ENCODE assay signal across 10 cellular contexts in genomic region chr11:124747406-124748099, GRCh38. TPM values are rescaled to one million over a fixed set of nuclear protein-coding genes. Genes with fewer than 3 reads are reported as not detected.
DNase-seq lines count a peak whose midpoint lies in the region; ATAC-seq and TF ChIP-seq lines count a peak whose summit lies in the region.
"Had no signal": no experiment of that assay in that cellular context is flagged by ENCODE, and none has a peak within 500 bp of the region (broad histone marks: within the 10 kb centered on the region; RNA-seq: fewer than 3 reads in every experiment).

No MANE protein-coding gene starts in this region.

- CTCF ChIA-PET in activated CD8-positive, alpha-beta T cell treated with anti-CD3 and anti-CD28 coated beads, Interleukin-2, amount 10 ng/mL, durations not matched to agents 7 days and 5 days (lab: Charles Lee), result interaction anchor here (1.1 to 5.5 kb wide), 21 partner anchors 8 to 118 kb away, joined by 3 to 89 read pairs (median 7); partner anchors contain the start of genes ESAM, MSANTD2, ROBO3 and SIAE

- peaks cover 25% of the 10 kb centered on the region for H3K4me1 Mint-ChIP-seq in activated CD8-positive, alpha-beta T cell treated with anti-CD3 and anti-CD28 coated beads, Interleukin-2, amount 10 ng/mL, durations not matched to agents 7 days and 5 days (ENCODE audit: low read depth)
- peaks cover 10% of the 10 kb centered on the region for H3K4me1 Mint-ChIP-seq in type B pancreatic cell (ENCODE audit: unreplicated experiment)

- POLR2A ChIA-PET in activated CD8-positive, alpha-beta T cell treated with anti-CD3 and anti-CD28 coated beads, Interleukin-2, amount 10 ng/mL, durations not matched to agents 7 days and 5 days (lab: Charles Lee), result interaction anchor here (1.3 to 1.6 kb wide), 3 partner anchors 12 to 129 kb away, joined by 4 to 7 read pairs (median 5); no protein-coding TSS in a partner anchor

- H3K27ac Mint-ChIP-seq in activated CD8-positive, alpha-beta T cell treated with anti-CD3 and anti-CD28 coated beads, Interleukin-2, amount 10 ng/mL, durations not matched to agents 7 days and 5 days, result no peak overlapping the region
- peak overlapping the region; percentile 93 for H3K27ac Mint-ChIP-seq in type B pancreatic cell

- H3K27me3 Mint-ChIP-seq in activated CD8-positive, alpha-beta T cell treated with anti-CD3 and anti-CD28 coated beads, Interleukin-2, amount 10 ng/mL, durations not matched to agents 7 days and 5 days (ENCODE audit: low read depth), result peaks cover 17% of the 10 kb centered on the region
- H3K27me3 Mint-ChIP-seq in type B pancreatic cell, result peaks cover 87% of the 10 kb centered on the region

- ATAC-seq in Right ventricle myocardium superior (ENCODE audit: poor library complexity) (no peak), HG02885 (IDR thresholded peaks at IDR 0.05; ENCODE audit: poor library complexity, unreplicated experiment) (no peak), GM19463 (IDR thresholded peaks at IDR 0.05; ENCODE audit: unreplicated experiment) (no peak)
- ATAC-seq in activated CD8-positive, alpha-beta T cell treated with anti-CD3 and anti-CD28 coated beads, Interleukin-2, amount 10 ng/mL, durations not matched to agents 7 days and 5 days, result no peak

- no peaks in the 10 kb centered on the region for H3K36me3 Mint-ChIP-seq in activated CD8-positive, alpha-beta T cell treated with anti-CD3 and anti-CD28 coated beads, Interleukin-2, amount 10 ng/mL, durations not matched to agents 7 days and 5 days (ENCODE audit: low read depth)
- peaks cover 8% of the 10 kb centered on the region for H3K36me3 Mint-ChIP-seq in type B pancreatic cell

- H3K9me3 ChIP-seq in left ventricle myocardium inferior (replicated peaks), result no peaks in the 10 kb centered on the region

- H3K36me3 ChIP-seq in left ventricle myocardium inferior, result peaks cover 6% of the 10 kb centered on the region

- no peaks in the 10 kb centered on the region for H3K9me3 Mint-ChIP-seq in activated CD8-positive, alpha-beta T cell treated with anti-CD3 and anti-CD28 coated beads, Interleukin-2, amount 10 ng/mL, durations not matched to agents 7 days and 5 days (ENCODE audit: insufficient read depth)
- no peaks in the 10 kb centered on the region for H3K9me3 Mint-ChIP-seq in type B pancreatic cell

- no peak for DNase-seq in left ventricle myocardium inferior
- no peak for DNase-seq in Right ventricle myocardium superior
- no peak for DNase-seq in activated CD8-positive, alpha-beta T cell treated with anti-CD3 and anti-CD28 coated beads, Interleukin-2, amount 10 ng/mL, durations not matched to agents 7 days and 5 days
- DNase-seq in kidney tubule cell (ENCODE audit: low spot score), result peak; percentile 50
- DNase-seq in type B pancreatic cell (ENCODE audit: extremely low spot score, unreplicated experiment), result no peak
- no peak for DNase-seq in activated CD8-positive, alpha-beta memory T cell treated with anti-CD3 and anti-CD28 coated beads, Interleukin-2, amount 50 U/mL, for 48 hours
- DNase-seq: COR-L47, KG1 had no signal

- peak overlapping the region; percentile 78 for H3K27ac ChIP-seq in left ventricle myocardium inferior (replicated peaks)

- H3K27me3 ChIP-seq in left ventricle myocardium inferior (ENCODE audit: low read depth), result peaks cover 100% of the 10 kb centered on the region

- H3K4me1 ChIP-seq in left ventricle myocardium inferior, result peaks cover 71% of the 10 kb centered on the region

- peak overlapping the region; percentile 88 for H3K4me3 Mint-ChIP-seq in activated CD8-positive, alpha-beta T cell treated with anti-CD3 and anti-CD28 coated beads, Interleukin-2, amount 10 ng/mL, durations not matched to agents 7 days and 5 days
- peak overlapping the region; percentile 98 for H3K4me3 Mint-ChIP-seq in type B pancreatic cell

- TF ChIP-seq CTCF in left ventricle myocardium inferior (IDR thresholded peaks at IDR 0.05; ENCODE audit: borderline replicate concordance), result no peak
- no peak for TF ChIP-seq CTCF in type B pancreatic cell (conservative IDR thresholded peaks at IDR 0.05)

- intact Hi-C loops in left ventricle myocardium inferior (cut with micrococcal nuclease), result no loop called here
- intact Hi-C loops in Right ventricle myocardium superior (cut with DNase I), result no loop called here

- peak overlapping the region; percentile 66 for H3K4me3 ChIP-seq in left ventricle myocardium inferior

RNA-seq across cellular contexts. Expression of gene VSIG2, which starts 4.5 kb away (rescaled TPM):
- total RNA-seq in left ventricle myocardium inferior (1.2 TPM), Right ventricle myocardium superior (1.2 TPM), type B pancreatic cell (ENCODE audit: low replicate concordance) (8.7 and 14.8 TPM in 2 replicates)
- not detected for total RNA-seq in activated CD8-positive, alpha-beta T cell treated with anti-CD3 and anti-CD28 coated beads, Interleukin-2, amount 10 ng/mL, durations not matched to agents 7 days and 5 days

RNA-seq across cellular contexts. Expression of gene NRGN, which starts 7.8 kb away (rescaled TPM):
- 5.0 TPM for total RNA-seq in left ventricle myocardium inferior
- total RNA-seq in Right ventricle myocardium superior, result 3.6 TPM
- total RNA-seq in activated CD8-positive, alpha-beta T cell treated with anti-CD3 and anti-CD28 coated beads, Interleukin-2, amount 10 ng/mL, durations not matched to agents 7 days and 5 days, result 1 to 10 TPM; 5.7 to 6.1 TPM
- 3.6 and 17.3 TPM in 2 replicates for total RNA-seq in type B pancreatic cell (ENCODE audit: low replicate concordance)

RNA-seq across cellular contexts. Expression of gene ESAM, which starts 14.5 kb away (rescaled TPM):
- total RNA-seq in left ventricle myocardium inferior (40.0 TPM), Right ventricle myocardium superior (39.0 TPM), type B pancreatic cell (ENCODE audit: low replicate concordance) (3.6 and 3.7 TPM in 2 replicates)
- under 1 TPM; 0.50 to 0.55 TPM for total RNA-seq in activated CD8-positive, alpha-beta T cell treated with anti-CD3 and anti-CD28 coated beads, Interleukin-2, amount 10 ng/mL, durations not matched to agents 7 days and 5 days

RNA-seq across cellular contexts. Expression of gene MSANTD2, which starts 52.7 kb away (rescaled TPM):
- total RNA-seq in left ventricle myocardium inferior (2.7 TPM), Right ventricle myocardium superior (4.0 TPM), type B pancreatic cell (ENCODE audit: low replicate concordance) (13.2 and 27.4 TPM in 2 replicates)
- 10 to 100 TPM in 1 of 2 experiments, 1 to 10 TPM in 1; 9.1 to 10.2 TPM for total RNA-seq in activated CD8-positive, alpha-beta T cell treated with anti-CD3 and anti-CD28 coated beads, Interleukin-2, amount 10 ng/mL, durations not matched to agents 7 days and 5 days
